Comparison of ENCODE assay signal across 8 cellular contexts in the genomic region with DNA sequence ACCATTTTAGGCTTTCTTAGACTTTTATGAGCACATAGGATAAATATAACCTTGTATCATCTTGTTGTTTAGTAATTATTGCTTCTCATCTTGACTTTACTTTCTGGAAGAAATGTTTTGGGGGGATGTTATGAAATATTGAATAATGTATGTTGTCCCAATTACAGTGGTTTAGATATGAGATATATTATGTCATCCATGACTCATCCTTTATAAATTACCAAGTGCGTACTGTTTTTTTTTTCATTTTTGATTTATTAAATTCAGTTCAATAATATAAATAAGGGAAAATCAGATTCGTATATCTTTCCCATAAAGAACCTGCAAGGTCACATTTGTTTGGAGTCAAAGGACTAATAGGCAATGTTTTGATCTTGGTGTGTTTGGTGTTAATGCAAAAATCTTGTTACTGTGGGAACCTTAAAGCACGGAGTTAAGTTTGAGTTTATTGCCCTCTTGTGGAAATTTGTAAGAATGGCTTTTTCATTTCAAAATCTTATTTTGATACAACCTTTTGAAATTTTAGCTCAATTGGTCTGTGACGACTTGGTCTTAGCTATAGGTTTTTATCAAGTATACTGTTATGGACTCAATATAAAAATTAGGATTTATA.
DNase-seq lines count a peak whose midpoint lies in the region; ATAC-seq and TF ChIP-seq lines count a peak whose summit lies in the region.

No MANE protein-coding gene starts in this region.

- H3K27me3 ChIP-seq in RWPE2 (ENCODE audit: insufficient read depth, poor library complexity, severe bottlenecking) = no peaks in the 10 kb centered on the region
- no peaks in the 10 kb centered on the region for H3K27me3 ChIP-seq in prostate gland (replicated peaks; ENCODE audit: insufficient read depth)

- H3K36me3 ChIP-seq in RWPE2 (ENCODE audit: low read depth) = no peaks in the 10 kb centered on the region
- no peaks in the 10 kb centered on the region for H3K36me3 ChIP-seq in prostate gland

- no peak overlapping the region for H3K4me3 ChIP-seq in RWPE2 (ENCODE audit: severe bottlenecking)
- H3K4me3 ChIP-seq in fibroblast of the aortic adventitia (ENCODE audit: low read depth, low read length) = no peak overlapping the region
- no peak overlapping the region for H3K4me3 ChIP-seq in prostate gland

- TF ChIP-seq CTCF in C4-2B (conservative IDR thresholded peaks at IDR 0.05) = peak; percentile 81
- peak; percentile 77 for TF ChIP-seq CTCF in RWPE2 (IDR thresholded peaks at IDR 0.05; ENCODE audit: poor library complexity, severe bottlenecking)
- TF ChIP-seq CTCF in fibroblast of the aortic adventitia (IDR thresholded peaks at IDR 0.05; ENCODE audit: insufficient read depth, low read length) = peak; percentile 56
- TF ChIP-seq CTCF in prostate gland (IDR thresholded peaks at IDR 0.05) = peak in 3 of 4 experiments; percentile 42 to 64 (median 59)

- TF ChIP-seq POLR2A in prostate gland (IDR thresholded peaks at IDR 0.05) = no peak

- WGBS in prostate gland = 22% methylated on average over 4 of the region's 4 CpGs

- ATAC-seq in GM19351 (IDR thresholded peaks at IDR 0.05; ENCODE audit: unreplicated experiment) (peak; percentile 68), RWPE2 (ENCODE audit: low read depth) (peak; percentile 29; the same call in 1 of the 3 replicates)

- no peak overlapping the region for H3K27ac ChIP-seq in C4-2B
- H3K27ac ChIP-seq in RWPE2 (ENCODE audit: poor library complexity, severe bottlenecking) = no peak overlapping the region
- H3K27ac ChIP-seq in prostate gland = peak overlapping the region in 1 of 2 donors; percentile 6

- H3K9me3 ChIP-seq in RWPE2 (ENCODE audit: severe bottlenecking) (no peaks in the 10 kb centered on the region), prostate gland (no peaks in the 10 kb centered on the region)

- H3K4me1 ChIP-seq in RWPE2 (ENCODE audit: insufficient read depth, poor library complexity, severe bottlenecking) (no peaks in the 10 kb centered on the region), prostate gland (replicated peaks) (no peaks in the 10 kb centered on the region)

- intact Hi-C loops in prostate gland (cut with DNase I) = loop anchor here (10.0 kb wide), 2 partner anchors 236 to 316 kb away; a partner anchor contains a TSS

- DNase-seq in LHCN-M2 (ENCODE audit: low read depth) (peak; percentile 47), RWPE2 (ENCODE audit: low spot score) (no peak), fibroblast of the aortic adventitia (ENCODE audit: low read depth) (peak; percentile 65), prostate gland (ENCODE audit: low spot score) (no peak), islet precursor cell (no peak)
- no peak for DNase-seq in stimulated activated CD4-positive, alpha-beta T cell treated with anti-CD3 and anti-CD28 coated beads, Interleukin-1b, Interleukin-23, amount 100 ng/mL, for 48 hours

Comparison
In these comparisons a context has a peak if more than half of its experiments do, and no peak if none do; other contexts are left out.
1. DNase-seq: peak in LHCN-M2 (single experiment) and fibroblast of the aortic adventitia (single experiment); none in RWPE2 (single experiment), prostate gland (single experiment), islet precursor cell (single experiment) and stimulated activated CD4-positive, alpha-beta T cell treated with anti-CD3 and anti-CD28 coated beads, Interleukin-1b, Interleukin-23, amount 100 ng/mL, for 48 hours (single experiment).
2. Peak in every context shown above with its lines, with median percentiles within 50 percentile points of each other: CTCF ChIP-seq.